In genomic region chr13:29541400-29541799, GRCh38 we compare ENCODE assay signal across 28 cellular contexts. TPM values are rescaled to one million over a fixed set of nuclear protein-coding genes. Genes with fewer than 3 reads are reported as not detected.
A peak's percentile ranks its signal among the peaks of the same experiment; 100 is the strongest.
DNase-seq lines count a peak whose midpoint lies in the region; ATAC-seq and TF ChIP-seq lines count a peak whose summit lies in the region.
"Had no signal": no experiment of that assay in that cellular context is flagged by ENCODE, and none has a peak within 500 bp of the region (broad histone marks: within the 10 kb centered on the region; RNA-seq: fewer than 3 reads in every experiment).

No MANE protein-coding gene starts in this region.

- intact Hi-C loops in activated CD8-positive, alpha-beta T cell treated with anti-CD3 and anti-CD28 coated beads for 36 hours (cut with micrococcal nuclease): no loop called here

- peaks cover 42% of the 10 kb centered on the region for H3K36me3 Mint-ChIP-seq in activated CD8-positive, alpha-beta T cell treated with anti-CD3 and anti-CD28 coated beads for 36 hours (ENCODE audit: low read depth)
- H3K36me3 Mint-ChIP-seq in activated CD8-positive, alpha-beta T cell treated with anti-CD3 and anti-CD28 coated beads, Interleukin-2, amount 10 ng/mL, durations not matched to agents 7 days and 5 days (ENCODE audit: low read depth): peaks cover 23% of the 10 kb centered on the region
- H3K36me3 Mint-ChIP-seq in activated naive CD8-positive, alpha-beta T cell: peaks cover 4% of the 10 kb centered on the region

- no peak overlapping the region for H3K27ac Mint-ChIP-seq in activated CD8-positive, alpha-beta T cell treated with anti-CD3 and anti-CD28 coated beads for 36 hours
- H3K27ac Mint-ChIP-seq in activated CD8-positive, alpha-beta T cell treated with anti-CD3 and anti-CD28 coated beads, Interleukin-2, amount 10 ng/mL, durations not matched to agents 7 days and 5 days: no peak overlapping the region
- no peak overlapping the region for H3K27ac Mint-ChIP-seq in stimulated activated naive CD8-positive, alpha-beta T cell treated with anti-CD3 and anti-CD28 coated beads, Interleukin-15, amount 100 ng/mL, for 72 hours
- peak overlapping the region; percentile 41 for H3K27ac Mint-ChIP-seq in activated naive CD8-positive, alpha-beta T cell

- POLR2A ChIA-PET in activated CD8-positive, alpha-beta T cell treated with anti-CD3 and anti-CD28 coated beads for 36 hours (lab: Charles Lee): no interaction called here
- POLR2A ChIA-PET in activated CD8-positive, alpha-beta T cell treated with anti-CD3 and anti-CD28 coated beads, Interleukin-2, amount 10 ng/mL, durations not matched to agents 7 days and 5 days (lab: Charles Lee): no interaction called here

- peak; percentile 12 for DNase-seq in activated CD8-positive, alpha-beta T cell treated with anti-CD3 and anti-CD28 coated beads for 36 hours
- DNase-seq in activated CD8-positive, alpha-beta T cell treated with anti-CD3 and anti-CD28 coated beads, Interleukin-2, amount 10 ng/mL, durations not matched to agents 7 days and 5 days: no peak
- no peak for DNase-seq in stimulated activated naive CD8-positive, alpha-beta T cell treated with anti-CD3 and anti-CD28 coated beads, Interleukin-15, Interleukin-2, amounts not matched to agents 100 U/mL and 50 U/mL, for 24 hours
- no peak for DNase-seq in stimulated activated naive CD8-positive, alpha-beta T cell treated with anti-CD3 and anti-CD28 coated beads, Interleukin-15, amount 100 ng/mL, for 72 hours
- no peak for DNase-seq in GF-D8 (lab: John Stamatoyannopoulos, UW)
- DNase-seq in central memory CD4-positive, alpha-beta T cell: no peak
- DNase-seq: CD8-positive, alpha-beta memory T cell; cerebellar nuclear complex; dermis blood vessel endothelial cell; DMS 273 treated with DMSO at 0.1 percent for 48 hours; foreskin keratinocyte; head of caudate nucleus; IMR-90; mesenchymal stem cell; MV-4-11; NCI-H1436; NCI-H2107; NCI-H446; NCI-H748 treated with DMSO at 0.1 percent for 48 hours; ovary; Peyer's patch; SHP77; stimulated activated naive CD4-positive, alpha-beta T cell treated with Interleukin-2 at 50 U/mL for 16 hours; T1000; WERI-Rb-1 had no signal

- no peak overlapping the region for H3K4me3 Mint-ChIP-seq in activated CD8-positive, alpha-beta T cell treated with anti-CD3 and anti-CD28 coated beads for 36 hours
- H3K4me3 Mint-ChIP-seq in activated CD8-positive, alpha-beta T cell treated with anti-CD3 and anti-CD28 coated beads, Interleukin-2, amount 10 ng/mL, durations not matched to agents 7 days and 5 days: no peak overlapping the region
- H3K4me3 Mint-ChIP-seq in stimulated activated naive CD8-positive, alpha-beta T cell treated with anti-CD3 and anti-CD28 coated beads, Interleukin-15, amount 100 ng/mL, for 72 hours: no peak overlapping the region
- H3K4me3 Mint-ChIP-seq in activated naive CD8-positive, alpha-beta T cell: no peak overlapping the region
- H3K4me3 Mint-ChIP-seq: brain; CD8-positive, alpha-beta memory T cell had no signal

- CTCF ChIA-PET in activated CD8-positive, alpha-beta T cell treated with anti-CD3 and anti-CD28 coated beads for 36 hours (lab: Charles Lee): no interaction called here
- CTCF ChIA-PET in activated CD8-positive, alpha-beta T cell treated with anti-CD3 and anti-CD28 coated beads, Interleukin-2, amount 10 ng/mL, durations not matched to agents 7 days and 5 days (lab: Charles Lee): interaction anchor here (0.9 kb wide), 1 partner anchor 33 kb away, joined by 3 read pairs; no protein-coding TSS in a partner anchor

- TF ChIP-seq CTCF in activated CD8-positive, alpha-beta T cell treated with anti-CD3 and anti-CD28 coated beads for 36 hours (IDR thresholded peaks at IDR 0.05): no peak

- ATAC-seq in activated CD8-positive, alpha-beta T cell treated with anti-CD3 and anti-CD28 coated beads for 36 hours: peak; percentile 35
- ATAC-seq in activated CD8-positive, alpha-beta T cell treated with anti-CD3 and anti-CD28 coated beads, Interleukin-2, amount 10 ng/mL, durations not matched to agents 7 days and 5 days: no peak
- ATAC-seq in stimulated activated naive CD8-positive, alpha-beta T cell treated with anti-CD3 and anti-CD28 coated beads, Interleukin-15, Interleukin-2, amounts not matched to agents 100 U/mL and 50 U/mL, for 24 hours: peak; percentile 74
- ATAC-seq in stimulated activated naive CD8-positive, alpha-beta T cell treated with anti-CD3 and anti-CD28 coated beads, Interleukin-15, amount 100 ng/mL, for 72 hours: no peak
- ATAC-seq: foreskin keratinocyte, left lobe of liver had no signal

- H3K4me1 Mint-ChIP-seq in activated CD8-positive, alpha-beta T cell treated with anti-CD3 and anti-CD28 coated beads for 36 hours (ENCODE audit: low read depth): peaks cover 44% of the 10 kb centered on the region
- peaks cover 44% of the 10 kb centered on the region for H3K4me1 Mint-ChIP-seq in activated CD8-positive, alpha-beta T cell treated with anti-CD3 and anti-CD28 coated beads, Interleukin-2, amount 10 ng/mL, durations not matched to agents 7 days and 5 days (ENCODE audit: low read depth)
- peaks cover 63% of the 10 kb centered on the region for H3K4me1 Mint-ChIP-seq in stimulated activated naive CD8-positive, alpha-beta T cell treated with anti-CD3 and anti-CD28 coated beads, Interleukin-15, amount 100 ng/mL, for 72 hours
- H3K4me1 Mint-ChIP-seq in activated naive CD8-positive, alpha-beta T cell (ENCODE audit: low read depth): peaks cover 26% of the 10 kb centered on the region

- no peaks in the 10 kb centered on the region for H3K9me3 Mint-ChIP-seq in activated CD8-positive, alpha-beta T cell treated with anti-CD3 and anti-CD28 coated beads for 36 hours
- H3K9me3 Mint-ChIP-seq in activated CD8-positive, alpha-beta T cell treated with anti-CD3 and anti-CD28 coated beads, Interleukin-2, amount 10 ng/mL, durations not matched to agents 7 days and 5 days (ENCODE audit: insufficient read depth): no peaks in the 10 kb centered on the region
- H3K9me3 Mint-ChIP-seq in stimulated activated naive CD8-positive, alpha-beta T cell treated with anti-CD3 and anti-CD28 coated beads, Interleukin-15, amount 100 ng/mL, for 72 hours: no peaks in the 10 kb centered on the region
- H3K9me3 Mint-ChIP-seq in activated naive CD8-positive, alpha-beta T cell (ENCODE audit: low read depth): no peaks in the 10 kb centered on the region
- H3K9me3 Mint-ChIP-seq: brain; CD8-positive, alpha-beta memory T cell had no signal

- no peaks in the 10 kb centered on the region for H3K27me3 Mint-ChIP-seq in activated CD8-positive, alpha-beta T cell treated with anti-CD3 and anti-CD28 coated beads for 36 hours
- no peaks in the 10 kb centered on the region for H3K27me3 Mint-ChIP-seq in activated CD8-positive, alpha-beta T cell treated with anti-CD3 and anti-CD28 coated beads, Interleukin-2, amount 10 ng/mL, durations not matched to agents 7 days and 5 days (ENCODE audit: low read depth)
- no peaks in the 10 kb centered on the region for H3K27me3 Mint-ChIP-seq in stimulated activated naive CD8-positive, alpha-beta T cell treated with anti-CD3 and anti-CD28 coated beads, Interleukin-15, amount 100 ng/mL, for 72 hours
- H3K27me3 Mint-ChIP-seq in activated naive CD8-positive, alpha-beta T cell: no peaks in the 10 kb centered on the region
- H3K27me3 Mint-ChIP-seq: brain; CD8-positive, alpha-beta memory T cell had no signal

RNA-seq across cellular contexts. Expression of gene SLC7A1, which starts 54.1 kb away (rescaled TPM):
- total RNA-seq in activated CD8-positive, alpha-beta T cell treated with anti-CD3 and anti-CD28 coated beads for 36 hours: 100 to 1,000 TPM; 119 to 124 TPM
- total RNA-seq in activated CD8-positive, alpha-beta T cell treated with anti-CD3 and anti-CD28 coated beads, Interleukin-2, amount 10 ng/mL, durations not matched to agents 7 days and 5 days: 10 to 100 TPM; 72.9 to 78.1 TPM

Comparison
In these comparisons a context has a peak if more than half of its experiments do, and no peak if none do; other contexts are left out.
1. ATAC-seq: peak in activated CD8-positive, alpha-beta T cell treated with anti-CD3 and anti-CD28 coated beads for 36 hours (single experiment) and stimulated activated naive CD8-positive, alpha-beta T cell treated with anti-CD3 and anti-CD28 coated beads, Interleukin-15, Interleukin-2, amounts not matched to agents 100 U/mL and 50 U/mL, for 24 hours (single experiment); none in activated CD8-positive, alpha-beta T cell treated with anti-CD3 and anti-CD28 coated beads, Interleukin-2, amount 10 ng/mL, durations not matched to agents 7 days and 5 days (single experiment) and stimulated activated naive CD8-positive, alpha-beta T cell treated with anti-CD3 and anti-CD28 coated beads, Interleukin-15, amount 100 ng/mL, for 72 hours (single experiment).